ENCODE assay signal across 25 cellular contexts in the genomic region with DNA sequence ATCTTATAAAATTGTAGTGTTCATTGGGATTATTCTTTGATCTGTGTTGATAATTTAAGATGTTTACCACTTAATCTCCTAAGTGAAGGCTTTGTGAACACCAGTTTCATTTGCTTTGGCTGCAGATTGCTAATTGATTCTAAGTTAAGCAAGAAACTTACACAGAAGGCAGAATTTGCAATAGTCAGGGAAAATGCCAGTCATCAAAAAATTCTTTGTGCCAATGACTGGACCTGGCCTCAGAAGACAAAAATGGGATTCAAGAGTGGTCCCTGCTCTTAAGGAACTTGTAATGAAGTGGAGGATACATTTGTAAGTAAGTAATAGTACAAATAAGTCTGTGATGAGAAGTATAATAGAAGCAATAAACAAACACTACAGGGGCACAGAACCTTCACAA.
"Had no signal": no experiment of that assay in that cellular context is flagged by ENCODE, and none has a peak within 500 bp of the region (broad histone marks: within the 10 kb centered on the region; RNA-seq: fewer than 3 reads in every experiment).

No MANE protein-coding gene starts in this region.

- FAIRE-seq: small intestine, urothelium cell line had no signal

- H3K9me3 ChIP-seq: ovary, psoas muscle, right lobe of liver, stomach, thoracic aorta, thyroid gland, tibial nerve, upper lobe of left lung, vagina had no signal

- H3K27me3 ChIP-seq: neural progenitor cell, ovary, right lobe of liver, sigmoid colon, stomach, thyroid gland, tibial nerve, upper lobe of left lung, vagina had no signal

- DNase-seq: occipital lobe; ovary; posterior cingulate gyrus; psoas muscle; right cardiac atrium; right lobe of liver; sigmoid colon; small intestine; stimulated activated CD4-positive, alpha-beta T cell treated with anti-CD3 and anti-CD28 coated beads, Interleukin-15, amount 100 ng/mL, for 24 hours; stimulated activated CD4-positive, alpha-beta T cell treated with anti-CD3 and anti-CD28 coated beads, Interleukin-2, amount 100 ng/mL, for 24 hours; stimulated activated CD4-positive, alpha-beta T cell treated with anti-CD3 and anti-CD28 coated beads, Interleukin-2, amount 100 ng/mL, for 48 hours; stimulated activated CD4-positive, alpha-beta T cell treated with anti-CD3 and anti-CD28 coated beads, Interleukin-4, amount 100 ng/mL, for 24 hours; stimulated activated naive B cell treated with anti-CD40 and anti-IgM and Interleukin-4, amounts not matched to agents 10 μg/mL and 1 μg/mL and 100 μg/mL, for 72 hours; stimulated activated naive CD4-positive, alpha-beta T cell treated with Interleukin-2 at 50 U/mL for 16 hours; stomach; thyroid gland; trophoblast cell; upper lobe of left lung had no signal

- H3K9ac ChIP-seq: neural progenitor cell, parathyroid adenoma had no signal

- H3K36me3 ChIP-seq: neural progenitor cell, ovary, right lobe of liver, sigmoid colon, stomach, thoracic aorta, thyroid gland, tibial nerve, upper lobe of left lung, vagina had no signal

- H3K27ac ChIP-seq: neural progenitor cell, ovary, parathyroid adenoma, psoas muscle, right lobe of liver, sigmoid colon, stomach, thoracic aorta, thyroid gland, tibial nerve, upper lobe of left lung, vagina had no signal

- ATAC-seq: psoas muscle; right cardiac atrium; stimulated activated effector memory CD8-positive, alpha-beta T cell treated with anti-CD3 and anti-CD28 coated beads, Interleukin-12 subunit alpha, Interleukin-12 subunit beta, amount 100 ng/mL, for 72 hours; stimulated activated naive B cell treated with anti-CD40 and anti-IgM and Interleukin-4, amounts not matched to agents 10 μg/mL and 1 μg/mL and 100 μg/mL, for 72 hours had no signal

- H3K4me1 ChIP-seq: parathyroid adenoma, psoas muscle, stomach, thyroid gland, tibial nerve, upper lobe of left lung had no signal

- H3K79me2 ChIP-seq: parathyroid adenoma had no signal

- H3K4me3 ChIP-seq: neural progenitor cell, ovary, psoas muscle, right lobe of liver, sigmoid colon, stomach, thoracic aorta, thyroid gland, tibial nerve, upper lobe of left lung, vagina had no signal

- H2AFZ ChIP-seq: neural progenitor cell, parathyroid adenoma had no signal

- H3K4me2 ChIP-seq: neural progenitor cell had no signal
